ENCODE assay signal across 29 cellular contexts in the genomic region with DNA sequence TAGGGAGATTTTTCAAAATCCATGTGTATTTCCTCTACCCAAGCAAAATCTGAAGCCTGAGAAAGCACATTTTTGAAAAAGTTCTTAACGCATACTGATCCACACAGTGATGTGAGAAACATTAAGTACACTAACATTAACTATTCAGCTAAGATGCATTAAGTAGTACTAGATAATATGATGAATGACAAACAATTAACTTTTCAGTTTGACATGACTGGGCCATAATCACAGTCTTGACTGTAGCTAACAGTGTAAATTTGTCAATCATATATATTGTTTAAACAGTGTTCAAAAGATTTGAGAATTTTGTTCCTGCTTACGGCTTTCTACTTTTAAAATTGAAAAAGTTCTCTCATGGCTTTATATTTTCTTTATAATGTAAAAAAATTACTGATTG.
DNase-seq lines count a peak whose midpoint lies in the region; FAIRE-seq and TF ChIP-seq lines count a peak whose summit lies in the region.
"Had no signal": no experiment of that assay in that cellular context is flagged by ENCODE, and none has a peak within 500 bp of the region (broad histone marks: within the 10 kb centered on the region; RNA-seq: fewer than 3 reads in every experiment).

No MANE protein-coding gene starts in this region.

- FAIRE-seq in GM12892 (lab: Jason Lieb, UNC): no peak
- FAIRE-seq: A204.1, A549, D721Med had no signal

- no peaks in the 10 kb centered on the region for H3K79me2 ChIP-seq in neural cell (replicated peaks; ENCODE audit: insufficient read depth, low read length)

- no peak for TF ChIP-seq POLR2A in GM12892 (IDR thresholded peaks at IDR 0.05; ENCODE audit: low read depth, low read length)

- H3K4me2 ChIP-seq in neural cell (ENCODE audit: low read length): no peak overlapping the region
- H3K4me2 ChIP-seq: A549; BLaER1; BLaER1 treated with 17β-estradiol and CSF1 and Interleukin-3, amounts not matched to agents 10 nM and 100 nM had no signal

- TF ChIP-seq RAD21 in neural cell (conservative IDR thresholded peaks at IDR 0.05): no peak

- TF ChIP-seq CTCF in neural cell (IDR thresholded peaks at IDR 0.05; ENCODE audit: poor library complexity, severe bottlenecking): no peak

- no peak overlapping the region for H3K4me3 ChIP-seq in neural cell (ENCODE audit: low read length)
- H3K4me3 ChIP-seq: A549; BLaER1; BLaER1 treated with 17β-estradiol and CSF1 and Interleukin-3, amounts not matched to agents 10 nM and 100 nM had no signal

- H3K36me3 ChIP-seq in neural cell (ENCODE audit: insufficient read depth, low read length): no peaks in the 10 kb centered on the region
- H3K36me3 ChIP-seq: BE2C; BLaER1; BLaER1 treated with 17β-estradiol and CSF1 and Interleukin-3, amounts not matched to agents 10 nM and 100 nM had no signal

- H3K27ac ChIP-seq in neural cell (ENCODE audit: low read length): no peak overlapping the region
- H3K27ac ChIP-seq: 22Rv1; A549; BLaER1; BLaER1 treated with 17β-estradiol and CSF1 and Interleukin-3, amounts not matched to agents 10 nM and 100 nM; C4-2B had no signal

- no peaks in the 10 kb centered on the region for H3K9me3 ChIP-seq in neural cell (ENCODE audit: low read length)
- H3K9me3 ChIP-seq: A549; BE2C; BLaER1; BLaER1 treated with 17β-estradiol and CSF1 and Interleukin-3, amounts not matched to agents 10 nM and 100 nM; Caco-2 had no signal

- H3K27me3 ChIP-seq in neural cell (ENCODE audit: insufficient read depth, low read depth, low read length): no peaks in the 10 kb centered on the region
- H3K27me3 ChIP-seq: BE2C; BLaER1; BLaER1 treated with 17β-estradiol and CSF1 and Interleukin-3, amounts not matched to agents 10 nM and 100 nM had no signal

- H3K9me2 ChIP-seq in neural cell (ENCODE audit: insufficient read depth, low read length): no peaks in the 10 kb centered on the region

- no peaks in the 10 kb centered on the region for H4K20me1 ChIP-seq in neural cell (ENCODE audit: insufficient read depth)
- H4K20me1 ChIP-seq: BLaER1; BLaER1 treated with 17β-estradiol and CSF1 and Interleukin-3, amounts not matched to agents 10 nM and 100 nM had no signal

- DNase-seq in GM12892 (ENCODE audit: insufficient read length): no peak
- DNase-seq: 8988T; ACHN; AML-193; BE2C; C1 segment of cervical spinal cord; Caco-2; Calu3; CD4-positive, alpha-beta memory T cell; CD4-positive, alpha-beta T cell; CD4-positive, CD25-positive, alpha-beta regulatory T cell; CD8-positive, alpha-beta memory T cell; CD8-positive, alpha-beta T cell; COR-L47; DMS 273 treated with DMSO at 0.1 percent for 48 hours; DMS153; DMS53; DMS79; DMS79 treated with DMSO at 0.1 percent for 48 hours; DND-41; EL had no signal

- no peak overlapping the region for H2AFZ ChIP-seq in neural cell (ENCODE audit: low read depth, low read length)

- H3F3A ChIP-seq in neural cell (ENCODE audit: insufficient read depth, low read length, poor library complexity, severe bottlenecking): peaks cover 2% of the 10 kb centered on the region

- peak; percentile 87 for TF ChIP-seq EP300 in neural cell (conservative IDR thresholded peaks at IDR 0.05; ENCODE audit: poor library complexity, severe bottlenecking)

- no peak overlapping the region for H3K9ac ChIP-seq in neural cell (ENCODE audit: low read length)
- H3K9ac ChIP-seq: BLaER1; BLaER1 treated with 17β-estradiol and CSF1 and Interleukin-3, amounts not matched to agents 10 nM and 100 nM had no signal

TF ChIP-seq in neural cell, 6 proteins besides CTCF, POLR2A, EP300 and RAD21:
- TF ChIP-seq POLR2AphosphoS5 (IDR thresholded peaks at IDR 0.05): peak; percentile 51
- peak; percentile 13 for TF ChIP-seq SMC3 (conservative IDR thresholded peaks at IDR 0.05; ENCODE audit: poor library complexity)
- no peak for TF ChIP-seq MXI1 (conservative IDR thresholded peaks at IDR 0.05; ENCODE audit: poor library complexity, severe bottlenecking)
- TF ChIP-seq, protein P1, sequence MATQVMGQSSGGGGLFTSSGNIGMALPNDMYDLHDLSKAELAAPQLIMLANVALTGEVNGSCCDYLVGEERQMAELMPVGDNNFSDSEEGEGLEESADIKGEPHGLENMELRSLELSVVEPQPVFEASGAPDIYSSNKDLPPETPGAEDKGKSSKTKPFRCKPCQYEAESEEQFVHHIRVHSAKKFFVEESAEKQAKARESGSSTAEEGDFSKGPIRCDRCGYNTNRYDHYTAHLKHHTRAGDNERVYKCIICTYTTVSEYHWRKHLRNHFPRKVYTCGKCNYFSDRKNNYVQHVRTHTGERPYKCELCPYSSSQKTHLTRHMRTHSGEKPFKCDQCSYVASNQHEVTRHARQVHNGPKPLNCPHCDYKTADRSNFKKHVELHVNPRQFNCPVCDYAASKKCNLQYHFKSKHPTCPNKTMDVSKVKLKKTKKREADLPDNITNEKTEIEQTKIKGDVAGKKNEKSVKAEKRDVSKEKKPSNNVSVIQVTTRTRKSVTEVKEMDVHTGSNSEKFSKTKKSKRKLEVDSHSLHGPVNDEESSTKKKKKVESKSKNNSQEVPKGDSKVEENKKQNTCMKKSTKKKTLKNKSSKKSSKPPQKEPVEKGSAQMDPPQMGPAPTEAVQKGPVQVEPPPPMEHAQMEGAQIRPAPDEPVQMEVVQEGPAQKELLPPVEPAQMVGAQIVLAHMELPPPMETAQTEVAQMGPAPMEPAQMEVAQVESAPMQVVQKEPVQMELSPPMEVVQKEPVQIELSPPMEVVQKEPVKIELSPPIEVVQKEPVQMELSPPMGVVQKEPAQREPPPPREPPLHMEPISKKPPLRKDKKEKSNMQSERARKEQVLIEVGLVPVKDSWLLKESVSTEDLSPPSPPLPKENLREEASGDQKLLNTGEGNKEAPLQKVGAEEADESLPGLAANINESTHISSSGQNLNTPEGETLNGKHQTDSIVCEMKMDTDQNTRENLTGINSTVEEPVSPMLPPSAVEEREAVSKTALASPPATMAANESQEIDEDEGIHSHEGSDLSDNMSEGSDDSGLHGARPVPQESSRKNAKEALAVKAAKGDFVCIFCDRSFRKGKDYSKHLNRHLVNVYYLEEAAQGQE (IDR thresholded peaks at IDR 0.05; ENCODE audit: borderline replicate concordance): no peak
- TF ChIP-seq TAF1 (IDR thresholded peaks at IDR 0.05; ENCODE audit: low read depth): no peak
